Comparison of ENCODE assay signal across 15 cellular contexts in genomic region chr17:75634754-75635609, GRCh38. TPM values are rescaled to one million over a fixed set of nuclear protein-coding genes. Genes with fewer than 3 reads are reported as not detected.
DNase-seq lines count a peak whose midpoint lies in the region; ATAC-seq and TF ChIP-seq lines count a peak whose summit lies in the region.
"Had no signal": no experiment of that assay in that cellular context is flagged by ENCODE, and none has a peak within 500 bp of the region (broad histone marks: within the 10 kb centered on the region; RNA-seq: fewer than 3 reads in every experiment).

No MANE protein-coding gene starts in this region.

- H3K9me3 Mint-ChIP-seq in endodermal cell (no peaks in the 10 kb centered on the region), H9 (no peaks in the 10 kb centered on the region)
- H3K9me3 Mint-ChIP-seq: effector memory CD8-positive, alpha-beta T cell; stimulated activated effector memory CD8-positive, alpha-beta T cell treated with anti-CD3 and anti-CD28 coated beads, Interleukin-12 subunit alpha, Interleukin-12 subunit beta, amount 100 ng/mL, for 72 hours had no signal

- H2AFZ ChIP-seq in H9 (ENCODE audit: low read length): no peak overlapping the region

- H3K4me3 Mint-ChIP-seq in endodermal cell (no peak overlapping the region), H9 (no peak overlapping the region; a peak in 2 of 5 replicates)
- H3K4me3 Mint-ChIP-seq: effector memory CD8-positive, alpha-beta T cell; stimulated activated effector memory CD8-positive, alpha-beta T cell treated with anti-CD3 and anti-CD28 coated beads, Interleukin-12 subunit alpha, Interleukin-12 subunit beta, amount 100 ng/mL, for 72 hours had no signal

- H2BK20ac ChIP-seq in H9 (ENCODE audit: low read depth, low read length, poor library complexity, severe bottlenecking): no peak overlapping the region

- no peak overlapping the region for H3K4ac ChIP-seq in H9 (ENCODE audit: low read depth, low read length)

- no peak overlapping the region for H3K9ac ChIP-seq in endodermal cell (ENCODE audit: extremely low read depth, low read length, poor library complexity, severe bottlenecking)
- peak overlapping the region; percentile 1 to 52 for H3K9ac ChIP-seq in mucosa of rectum (ENCODE audit: low read depth in 1 of 2, low read length in 2 of 2)
- no peak overlapping the region for H3K9ac ChIP-seq in H9 (ENCODE audit: extremely low read depth, insufficient read length, low read length)

- H3K56ac ChIP-seq in H9 (ENCODE audit: insufficient read length, low read depth, low read length): no peak overlapping the region

- H3K4me1 Mint-ChIP-seq in endodermal cell (peaks cover 16% of the 10 kb centered on the region), H9 (peaks cover 16 to 24% of the 10 kb centered on the region in 2 experiments)

- H3K18ac ChIP-seq in H9 (ENCODE audit: insufficient read length, low read depth, low read length): no peak overlapping the region

- WGBS in endodermal cell (ENCODE audit: insufficient coverage in 1 of 2, insufficient read length in 1 of 2), 2 experiments: 86 to 87% methylated on average over 14 to 20 of the region's 20 CpGs
- WGBS in H9 (ENCODE audit: extremely low coverage, insufficient read length, low lambda C conversion rate): no CpG with 5 or more reads among the region's 20 CpGs

- no peaks in the 10 kb centered on the region for H3K27me3 Mint-ChIP-seq in endodermal cell (ENCODE audit: insufficient read depth)
- no peaks in the 10 kb centered on the region for H3K27me3 Mint-ChIP-seq in H9 (ENCODE audit: low read depth)
- H3K27me3 Mint-ChIP-seq: effector memory CD8-positive, alpha-beta T cell had no signal

- no peak for TF ChIP-seq CTCF in endodermal cell (conservative IDR thresholded peaks at IDR 0.05)
- no peak for TF ChIP-seq CTCF in H9 (conservative IDR thresholded peaks at IDR 0.05)
- no peak for TF ChIP-seq CTCF in gastrocnemius medialis (IDR thresholded peaks at IDR 0.05 in 4 of 5, conservative IDR thresholded peaks at IDR 0.05 in 1 of 5)

- H4K91ac ChIP-seq in H9 (ENCODE audit: insufficient read length, low read depth, low read length): no peak overlapping the region

- H3K23ac ChIP-seq in H9 (ENCODE audit: insufficient read length, low read depth, low read length): no peak overlapping the region

- H4K20me1 ChIP-seq in H9 (ENCODE audit: control insufficient read depth, insufficient read depth, insufficient read length): no peaks in the 10 kb centered on the region

- no peak overlapping the region for H3K4me2 ChIP-seq in H9 (ENCODE audit: insufficient read depth, insufficient read length, low read length)

- no peak overlapping the region for H3K4me3 ChIP-seq in endodermal cell (ENCODE audit: low read length)
- peak overlapping the region in 1 of 2 donors; percentile 4 for H3K4me3 ChIP-seq in mucosa of rectum (ENCODE audit: low read length in 2 of 2)
- no peak overlapping the region for H3K4me3 ChIP-seq in gastrocnemius medialis
- H3K4me3 ChIP-seq: HAP-1 had no signal

- peaks cover 8% of the 10 kb centered on the region for H3K4me1 ChIP-seq in endodermal cell (ENCODE audit: control insufficient read depth, insufficient read depth, low read length)
- H3K4me1 ChIP-seq in mucosa of rectum (ENCODE audit: control insufficient read depth in 2 of 2, insufficient read depth in 2 of 2, low read length in 2 of 2): peaks cover 50 to 61% of the 10 kb centered on the region in 2 donors
- no peaks in the 10 kb centered on the region; the same call in 1 of the 2 replicates for H3K4me1 ChIP-seq in H9 (ENCODE audit: insufficient read depth, low read length)
- H3K4me1 ChIP-seq in gastrocnemius medialis: peaks cover 38 to 39% of the 10 kb centered on the region in 2 donors

- H3K79me2 ChIP-seq in H9 (ENCODE audit: insufficient read depth, low read length): no peaks in the 10 kb centered on the region

- H2BK15ac ChIP-seq in H9 (ENCODE audit: low read depth, low read length): no peak overlapping the region

- TF ChIP-seq POLR2A in gastrocnemius medialis (IDR thresholded peaks at IDR 0.05): no peak

- H4K8ac ChIP-seq in H9 (replicated peaks; ENCODE audit: insufficient read length, low read depth, low read length): no peak overlapping the region

- H3K27ac ChIP-seq in endodermal cell (ENCODE audit: low read depth, low read length): peak overlapping the region; percentile 76
- peak overlapping the region; percentile 43 to 73 for H3K27ac ChIP-seq in mucosa of rectum (ENCODE audit: low read depth in 2 of 2, low read length in 2 of 2)
- peak overlapping the region; percentile 98 for H3K27ac ChIP-seq in temporal lobe (ENCODE audit: low read depth, low read length)
- no peak overlapping the region for H3K27ac ChIP-seq in H9 (ENCODE audit: insufficient read length, low read depth, low read length)
- no peak overlapping the region for H3K27ac ChIP-seq in gastrocnemius medialis

- no peak overlapping the region for H2BK5ac ChIP-seq in H9 (ENCODE audit: insufficient read length, low read length)

- peak; percentile 27 for DNase-seq in NCI-H69 (lab: John Stamatoyannopoulos, UW)
- no peak for DNase-seq in endodermal cell
- DNase-seq in H9: no peak
- DNase-seq in stimulated activated CD4-positive, alpha-beta T cell treated with anti-CD3 and anti-CD28 coated beads, Interleukin-2, amount 100 ng/mL, for 48 hours: no peak
- no peak for DNase-seq in gastrocnemius medialis
- DNase-seq: DND-41; effector memory CD8-positive, alpha-beta T cell; foreskin melanocyte; NCI-H1105; NCI-H446 had no signal

- H3K9me3 ChIP-seq in endodermal cell (ENCODE audit: control insufficient read depth, low read length) (no peaks in the 10 kb centered on the region), mucosa of rectum (ENCODE audit: control insufficient read depth in 2 of 2, low read length in 2 of 2) (no peaks in the 10 kb centered on the region), H9 (ENCODE audit: control insufficient read depth, low read depth, low read length) (no peaks in the 10 kb centered on the region), gastrocnemius medialis (no peaks in the 10 kb centered on the region)
- H3K9me3 ChIP-seq: HAP-1 had no signal

- H3T11ph ChIP-seq in H9 (ENCODE audit: low read length): no peak overlapping the region

- no peak overlapping the region for H4K5ac ChIP-seq in H9 (ENCODE audit: insufficient read length, low read depth, low read length)

- no peaks in the 10 kb centered on the region for H3K79me1 ChIP-seq in H9 (ENCODE audit: insufficient read depth, low read depth, low read length, poor library complexity, severe bottlenecking)

- ATAC-seq in gastrocnemius medialis: no peak
- no peak for ATAC-seq in HG02588 (IDR thresholded peaks at IDR 0.05; ENCODE audit: unreplicated experiment)
- ATAC-seq: effector memory CD8-positive, alpha-beta T cell; stimulated activated effector memory CD8-positive, alpha-beta T cell treated with anti-CD3 and anti-CD28 coated beads, Interleukin-12 subunit alpha, Interleukin-12 subunit beta, amount 100 ng/mL, for 72 hours had no signal

- H3K36me3 ChIP-seq in endodermal cell (ENCODE audit: control insufficient read depth, insufficient read depth, low read length): peaks cover 10% of the 10 kb centered on the region
- peaks cover 0 to 6% of the 10 kb centered on the region in 2 donors for H3K36me3 ChIP-seq in mucosa of rectum (ENCODE audit: control insufficient read depth in 2 of 2, insufficient read depth in 2 of 2, low read length in 2 of 2)
- no peaks in the 10 kb centered on the region for H3K36me3 ChIP-seq in gastrocnemius medialis

- no peak overlapping the region; the same call in 1 of the 2 replicates for H3K14ac ChIP-seq in H9 (ENCODE audit: insufficient read depth, low read length)

- no peak overlapping the region for H2AK5ac ChIP-seq in H9 (ENCODE audit: insufficient read length, low read length)

- peak overlapping the region; percentile 55 for H3K27ac Mint-ChIP-seq in endodermal cell
- peak overlapping the region in 1 of 3 experiments; percentile 63; a peak in 2 of 7 replicates for H3K27ac Mint-ChIP-seq in H9

- H3K27me3 ChIP-seq in endodermal cell (ENCODE audit: control insufficient read depth, insufficient read depth, low read length, poor library complexity, severe bottlenecking): no peaks in the 10 kb centered on the region
- no peaks in the 10 kb centered on the region for H3K27me3 ChIP-seq in mucosa of rectum (ENCODE audit: control insufficient read depth in 2 of 2, insufficient read depth in 2 of 2, low read length in 2 of 2)
- H3K27me3 ChIP-seq in H9 (ENCODE audit: insufficient read depth, low read length): no peaks in the 10 kb centered on the region
- H3K27me3 ChIP-seq in gastrocnemius medialis: no peaks in the 10 kb centered on the region

- H2BK120ac ChIP-seq in H9 (ENCODE audit: low read depth, low read length, poor library complexity, severe bottlenecking): no peak overlapping the region

- in situ Hi-C loops in gastrocnemius medialis (cut with MboI; ENCODE audit: low sequenced_read_pairs in 4 of 4): loop anchor here in 1 of 4 donors (10.0 kb wide), 1 partner anchor 110 kb away; no protein-coding TSS in a partner anchor

- intact Hi-C loops in gastrocnemius medialis (cut with DNase I; ENCODE audit: low total_unique reads): loop anchor here (10.0 kb wide), 1 partner anchor 60 kb away; no protein-coding TSS in a partner anchor

- no peak overlapping the region for H2BK12ac ChIP-seq in H9 (ENCODE audit: insufficient read length, low read depth, low read length)

- peaks cover 4% of the 10 kb centered on the region for H3K36me3 Mint-ChIP-seq in endodermal cell (ENCODE audit: low read depth)
- H3K36me3 Mint-ChIP-seq in H9 (ENCODE audit: insufficient read depth in 1 of 3, low read depth in 3 of 3): peaks cover 0 to 4% (median 0%) of the 10 kb centered on the region in 3 experiments; a peak in 1 of 7 replicates

- no peaks in the 10 kb centered on the region for H3K23me2 ChIP-seq in H9 (ENCODE audit: insufficient read length, low read depth, low read length, poor library complexity, severe bottlenecking)

RNA-seq across cellular contexts. Expression of gene SMIM5, which starts 1.7 kb away (rescaled TPM):
- total RNA-seq in endodermal cell: under 1 TPM in 1 of 2 donors, not detected in 1; 0.40 TPM
- polyA plus RNA-seq in endodermal cell (2013, experiment 1 of 2): not detected
- polyA plus RNA-seq in endodermal cell (2013, experiment 2 of 2): not detected
- 0.49 TPM for total RNA-seq in temporal lobe
- 0.20 and 0.24 TPM in 2 replicates for total RNA-seq in H9 (2021)
- under 1 TPM in 1 of 4 donors, not detected in 3; 0.22 TPM for total RNA-seq in gastrocnemius medialis

RNA-seq across cellular contexts. Expression of gene RECQL5, which starts 32.0 kb away (rescaled TPM):
- total RNA-seq in endodermal cell: 10 to 100 TPM; 54.3 TPM
- polyA plus RNA-seq in endodermal cell (2013, experiment 1 of 2): 40.1 TPM
- 32.4 TPM for polyA plus RNA-seq in endodermal cell (2013, experiment 2 of 2)
- 6.6 TPM for total RNA-seq in temporal lobe
- 40.0 and 40.1 TPM in 2 replicates for total RNA-seq in H9 (2021)
- total RNA-seq in gastrocnemius medialis: 10 to 100 TPM in 1 of 4 donors, 1 to 10 TPM in 3; 5.3 to 17.5 (median 7.4) TPM

RNA-seq across cellular contexts. Expression of gene SAP30BP, which starts 32.2 kb away (rescaled TPM):
- total RNA-seq in endodermal cell (100 to 1,000 TPM in 1 of 2 donors, 10 to 100 TPM in 1; 96.5 to 113 TPM), temporal lobe (36.1 TPM), H9 (2021) (82.6 and 89.7 TPM in 2 replicates), gastrocnemius medialis (10 to 100 TPM; 42.0 to 64.0 (median 50.1) TPM)
- 93.1 TPM for polyA plus RNA-seq in endodermal cell (2013, experiment 1 of 2)
- 95.4 TPM for polyA plus RNA-seq in endodermal cell (2013, experiment 2 of 2)

RNA-seq across cellular contexts. Expression of gene MYO15B, which starts 47.4 kb away (rescaled TPM):
- total RNA-seq in endodermal cell (100 to 1,000 TPM in 1 of 2 donors, 10 to 100 TPM in 1; 89.0 to 123 TPM), temporal lobe (20.4 TPM), H9 (2021) (35.3 and 41.9 TPM in 2 replicates), gastrocnemius medialis (10 to 100 TPM in 2 of 4 donors, 1 to 10 TPM in 2; 4.5 to 34.6 (median 14.3) TPM)
- polyA plus RNA-seq in endodermal cell (2013, experiment 1 of 2): 22.2 TPM
- 14.5 TPM for polyA plus RNA-seq in endodermal cell (2013, experiment 2 of 2)

Comparison
In these comparisons a context has a peak if more than half of its experiments do, and no peak if none do; other contexts are left out.
1. H3K27ac ChIP-seq: peak in endodermal cell (single experiment), mucosa of rectum (2 of 2) and temporal lobe (single experiment); none in H9 (single experiment) and gastrocnemius medialis (0 of 4).
2. H3K9ac ChIP-seq: peak in mucosa of rectum (2 of 2); none in endodermal cell (single experiment) and H9 (single experiment).